In the genomic region with DNA sequence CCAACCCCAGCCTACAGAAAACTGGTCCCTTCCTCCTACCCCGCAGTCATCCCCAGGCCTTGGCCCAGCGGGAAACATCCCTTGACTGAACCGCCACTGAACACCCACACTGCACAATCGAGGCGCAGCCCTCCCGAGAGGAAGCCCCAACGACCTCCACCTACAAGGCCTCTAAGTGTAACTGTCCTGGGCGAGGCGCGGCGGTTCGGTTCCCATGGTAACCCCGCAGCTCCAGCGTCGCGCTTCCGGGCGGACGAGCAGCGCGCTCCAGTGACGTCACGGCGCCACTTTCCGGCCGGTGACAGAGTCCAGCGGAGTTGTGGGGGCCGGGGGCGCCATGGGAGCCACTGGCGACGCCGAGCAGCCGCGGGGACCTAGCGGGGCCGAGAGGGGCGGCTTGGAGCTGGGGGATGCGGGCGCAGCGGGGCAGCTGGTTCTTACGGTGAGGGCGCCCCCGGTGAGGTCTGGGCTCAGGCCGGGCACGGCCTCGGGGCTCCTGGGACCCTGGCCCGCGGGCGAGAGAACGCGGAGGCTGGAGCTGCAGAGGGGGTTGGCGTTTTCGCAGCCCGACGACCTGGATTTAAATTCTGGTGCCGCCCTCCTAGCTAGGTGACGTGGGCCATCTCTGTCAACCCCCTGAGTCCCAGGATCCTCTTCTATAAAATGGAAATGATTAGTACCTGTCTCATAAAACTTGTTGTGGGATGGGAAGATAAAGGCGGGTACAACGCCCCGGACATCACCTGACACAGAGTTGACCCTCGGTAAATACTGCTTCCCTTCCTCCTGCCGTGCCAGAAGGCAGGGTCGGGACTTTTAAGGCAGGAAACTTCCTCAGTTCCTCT, we compare ENCODE assay signal across 2 cellular contexts.
A peak's percentile ranks its signal among the peaks of the same experiment; 100 is the strongest.
TF ChIP-seq lines count a peak whose summit lies in the region.

A gene with protein sequence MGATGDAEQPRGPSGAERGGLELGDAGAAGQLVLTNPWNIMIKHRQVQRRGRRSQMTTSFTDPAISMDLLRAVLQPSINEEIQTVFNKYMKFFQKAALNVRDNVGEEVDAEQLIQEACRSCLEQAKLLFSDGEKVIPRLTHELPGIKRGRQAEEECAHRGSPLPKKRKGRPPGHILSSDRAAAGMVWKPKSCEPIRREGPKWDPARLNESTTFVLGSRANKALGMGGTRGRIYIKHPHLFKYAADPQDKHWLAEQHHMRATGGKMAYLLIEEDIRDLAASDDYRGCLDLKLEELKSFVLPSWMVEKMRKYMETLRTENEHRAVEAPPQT (plus strand): TSS at position 287 of the 845 bp plus-strand sequence. CDS start 51 bp downstream, at position 338.
A gene (minus strand): TSS at position 216 of the 845 bp plus-strand sequence. CDS start 1,908 bp downstream, outside the sequence.

TF ChIP-seq in A549, 52 proteins besides CTCF, POLR2A, EP300 and RAD21 (continued from another document and continues in another):
- TF ChIP-seq, protein P1, sequence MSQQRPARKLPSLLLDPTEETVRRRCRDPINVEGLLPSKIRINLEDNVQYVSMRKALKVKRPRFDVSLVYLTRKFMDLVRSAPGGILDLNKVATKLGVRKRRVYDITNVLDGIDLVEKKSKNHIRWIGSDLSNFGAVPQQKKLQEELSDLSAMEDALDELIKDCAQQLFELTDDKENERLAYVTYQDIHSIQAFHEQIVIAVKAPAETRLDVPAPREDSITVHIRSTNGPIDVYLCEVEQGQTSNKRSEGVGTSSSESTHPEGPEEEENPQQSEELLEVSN (IDR thresholded peaks at IDR 0.05; ENCODE audit: borderline replicate concordance, low read depth): no peak
- no peak for TF ChIP-seq SREBF2 (IDR thresholded peaks at IDR 0.05)
- no peak for TF ChIP-seq ZFP36 (IDR thresholded peaks at IDR 0.05; ENCODE audit: borderline replicate concordance, partially characterized antibody)
- no peak for TF ChIP-seq RCOR1 (IDR thresholded peaks at IDR 0.05; ENCODE audit: low read depth, low read length)
- no peak for TF ChIP-seq HOXB13 (CRISPR knock-in tag; IDR thresholded peaks at IDR 0.05; ENCODE audit: low read depth)
- TF ChIP-seq CBX2 (IDR thresholded peaks at IDR 0.05; ENCODE audit: borderline replicate concordance, low read depth): no peak
- TF ChIP-seq RFX5 (IDR thresholded peaks at IDR 0.05): peak; percentile 63; the same call in 1 of the 2 replicates
- TF ChIP-seq ESRRA (IDR thresholded peaks at IDR 0.05; ENCODE audit: borderline replicate concordance, low read length): no peak
- no peak for TF ChIP-seq FOXS1 (CRISPR knock-in tag; IDR thresholded peaks at IDR 0.05)
- no peak for TF ChIP-seq ZNF302 (CRISPR knock-in tag; IDR thresholded peaks at IDR 0.05)
- TF ChIP-seq, protein P2, sequence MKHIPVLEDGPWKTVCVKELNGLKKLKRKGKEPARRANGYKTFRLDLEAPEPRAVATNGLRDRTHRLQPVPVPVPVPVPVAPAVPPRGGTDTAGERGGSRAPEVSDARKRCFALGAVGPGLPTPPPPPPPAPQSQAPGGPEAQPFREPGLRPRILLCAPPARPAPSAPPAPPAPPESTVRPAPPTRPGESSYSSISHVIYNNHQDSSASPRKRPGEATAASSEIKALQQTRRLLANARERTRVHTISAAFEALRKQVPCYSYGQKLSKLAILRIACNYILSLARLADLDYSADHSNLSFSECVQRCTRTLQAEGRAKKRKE (CRISPR knock-in tag; IDR thresholded peaks at IDR 0.05; ENCODE audit: low read depth): no peak
- TF ChIP-seq MAFK (IDR thresholded peaks at IDR 0.05; ENCODE audit: partially characterized antibody): no peak
- TF ChIP-seq HEYL (CRISPR knock-in tag; IDR thresholded peaks at IDR 0.05): no peak
- TF ChIP-seq CEBPB (IDR thresholded peaks at IDR 0.05): no peak
- no peak for TF ChIP-seq CBX8 (IDR thresholded peaks at IDR 0.05)
- TF ChIP-seq, protein P3, sequence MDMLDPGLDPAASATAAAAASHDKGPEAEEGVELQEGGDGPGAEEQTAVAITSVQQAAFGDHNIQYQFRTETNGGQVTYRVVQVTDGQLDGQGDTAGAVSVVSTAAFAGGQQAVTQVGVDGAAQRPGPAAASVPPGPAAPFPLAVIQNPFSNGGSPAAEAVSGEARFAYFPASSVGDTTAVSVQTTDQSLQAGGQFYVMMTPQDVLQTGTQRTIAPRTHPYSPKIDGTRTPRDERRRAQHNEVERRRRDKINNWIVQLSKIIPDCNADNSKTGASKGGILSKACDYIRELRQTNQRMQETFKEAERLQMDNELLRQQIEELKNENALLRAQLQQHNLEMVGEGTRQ (IDR thresholded peaks at IDR 0.05): no peak
- TF ChIP-seq, protein P4, sequence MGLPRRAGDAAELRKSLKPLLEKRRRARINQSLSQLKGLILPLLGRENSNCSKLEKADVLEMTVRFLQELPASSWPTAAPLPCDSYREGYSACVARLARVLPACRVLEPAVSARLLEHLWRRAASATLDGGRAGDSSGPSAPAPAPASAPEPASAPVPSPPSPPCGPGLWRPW (IDR thresholded peaks at IDR 0.05): no peak
- no peak for TF ChIP-seq ZC3H11A (IDR thresholded peaks at IDR 0.05)
- TF ChIP-seq JUNB (IDR thresholded peaks at IDR 0.05): no peak
- TF ChIP-seq NPAS2 (CRISPR knock-in tag; IDR thresholded peaks at IDR 0.05; ENCODE audit: borderline replicate concordance): no peak
- no peak for TF ChIP-seq MYC (IDR thresholded peaks at IDR 0.05; ENCODE audit: borderline replicate concordance, low read length)
- no peak for TF ChIP-seq MAZ (IDR thresholded peaks at IDR 0.05; ENCODE audit: borderline replicate concordance, low read depth, low read length)
- TF ChIP-seq, protein P5, sequence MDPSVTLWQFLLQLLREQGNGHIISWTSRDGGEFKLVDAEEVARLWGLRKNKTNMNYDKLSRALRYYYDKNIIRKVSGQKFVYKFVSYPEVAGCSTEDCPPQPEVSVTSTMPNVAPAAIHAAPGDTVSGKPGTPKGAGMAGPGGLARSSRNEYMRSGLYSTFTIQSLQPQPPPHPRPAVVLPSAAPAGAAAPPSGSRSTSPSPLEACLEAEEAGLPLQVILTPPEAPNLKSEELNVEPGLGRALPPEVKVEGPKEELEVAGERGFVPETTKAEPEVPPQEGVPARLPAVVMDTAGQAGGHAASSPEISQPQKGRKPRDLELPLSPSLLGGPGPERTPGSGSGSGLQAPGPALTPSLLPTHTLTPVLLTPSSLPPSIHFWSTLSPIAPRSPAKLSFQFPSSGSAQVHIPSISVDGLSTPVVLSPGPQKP (IDR thresholded peaks at IDR 0.05; ENCODE audit: low read depth, low read length): no peak
- TF ChIP-seq JUN (IDR thresholded peaks at IDR 0.05): peak in 1 of 2 experiments; percentile 79; a peak in 2 of 5 replicates
- TF ChIP-seq, protein P6, sequence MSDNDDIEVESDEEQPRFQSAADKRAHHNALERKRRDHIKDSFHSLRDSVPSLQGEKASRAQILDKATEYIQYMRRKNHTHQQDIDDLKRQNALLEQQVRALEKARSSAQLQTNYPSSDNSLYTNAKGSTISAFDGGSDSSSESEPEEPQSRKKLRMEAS (IDR thresholded peaks at IDR 0.05): peak; percentile 61
- peak; percentile 63 for TF ChIP-seq KDM5A (IDR thresholded peaks at IDR 0.05)
- TF ChIP-seq POLR2AphosphoS2 (conservative IDR thresholded peaks at IDR 0.05; ENCODE audit: low read length): no peak
- no peak for TF ChIP-seq SMC3 (IDR thresholded peaks at IDR 0.05)
- no peak for TF ChIP-seq RNF2 (IDR thresholded peaks at IDR 0.05; ENCODE audit: borderline replicate concordance, low read depth)
- TF ChIP-seq EHMT2 (IDR thresholded peaks at IDR 0.05; ENCODE audit: low read depth): no peak
- TF ChIP-seq, protein P7, sequence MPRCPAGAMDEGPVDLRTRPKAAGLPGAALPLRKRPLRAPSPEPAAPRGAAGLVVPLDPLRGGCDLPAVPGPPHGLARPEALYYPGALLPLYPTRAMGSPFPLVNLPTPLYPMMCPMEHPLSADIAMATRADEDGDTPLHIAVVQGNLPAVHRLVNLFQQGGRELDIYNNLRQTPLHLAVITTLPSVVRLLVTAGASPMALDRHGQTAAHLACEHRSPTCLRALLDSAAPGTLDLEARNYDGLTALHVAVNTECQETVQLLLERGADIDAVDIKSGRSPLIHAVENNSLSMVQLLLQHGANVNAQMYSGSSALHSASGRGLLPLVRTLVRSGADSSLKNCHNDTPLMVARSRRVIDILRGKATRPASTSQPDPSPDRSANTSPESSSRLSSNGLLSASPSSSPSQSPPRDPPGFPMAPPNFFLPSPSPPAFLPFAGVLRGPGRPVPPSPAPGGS (IDR thresholded peaks at IDR 0.05): no peak
- TF ChIP-seq GATA3 (IDR thresholded peaks at IDR 0.05; ENCODE audit: borderline replicate concordance): 0 out of 2 replicates have a peak, but pooled peaks have one; percentile 2

TF ChIP-seq in WTC11, 78 proteins besides CTCF, POLR2A, EP300 and RAD21 (continued from another document and continues in another):
- peak; percentile 95 for TF ChIP-seq FOXK1 (CRISPR knock-in tag; IDR thresholded peaks at IDR 0.05)
- 0 out of 2 replicates have a peak, but pooled peaks have one; percentile 68 for TF ChIP-seq ETV6 (CRISPR knock-in tag; IDR thresholded peaks at IDR 0.05)
- TF ChIP-seq ELF4 (CRISPR knock-in tag; IDR thresholded peaks at IDR 0.05; ENCODE audit: low read depth): no peak
- TF ChIP-seq FOXP1 (CRISPR knock-in tag; IDR thresholded peaks at IDR 0.05; ENCODE audit: borderline replicate concordance): peak; percentile 75; the same call in 1 of the 2 replicates
- no peak for TF ChIP-seq ZNF396 (CRISPR knock-in tag; IDR thresholded peaks at IDR 0.05; ENCODE audit: borderline replicate concordance)
- TF ChIP-seq, protein P8, sequence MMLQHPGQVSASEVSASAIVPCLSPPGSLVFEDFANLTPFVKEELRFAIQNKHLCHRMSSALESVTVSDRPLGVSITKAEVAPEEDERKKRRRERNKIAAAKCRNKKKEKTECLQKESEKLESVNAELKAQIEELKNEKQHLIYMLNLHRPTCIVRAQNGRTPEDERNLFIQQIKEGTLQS (CRISPR knock-in tag; conservative IDR thresholded peaks at IDR 0.05): no peak
- no peak for TF ChIP-seq TP53 (CRISPR knock-in tag; IDR thresholded peaks at IDR 0.05)
- no peak for TF ChIP-seq RELA (CRISPR knock-in tag; IDR thresholded peaks at IDR 0.05; ENCODE audit: borderline replicate concordance)
- no peak for TF ChIP-seq ZNF317 (CRISPR knock-in tag; IDR thresholded peaks at IDR 0.05; ENCODE audit: borderline replicate concordance, low read depth)
- TF ChIP-seq, protein P9, sequence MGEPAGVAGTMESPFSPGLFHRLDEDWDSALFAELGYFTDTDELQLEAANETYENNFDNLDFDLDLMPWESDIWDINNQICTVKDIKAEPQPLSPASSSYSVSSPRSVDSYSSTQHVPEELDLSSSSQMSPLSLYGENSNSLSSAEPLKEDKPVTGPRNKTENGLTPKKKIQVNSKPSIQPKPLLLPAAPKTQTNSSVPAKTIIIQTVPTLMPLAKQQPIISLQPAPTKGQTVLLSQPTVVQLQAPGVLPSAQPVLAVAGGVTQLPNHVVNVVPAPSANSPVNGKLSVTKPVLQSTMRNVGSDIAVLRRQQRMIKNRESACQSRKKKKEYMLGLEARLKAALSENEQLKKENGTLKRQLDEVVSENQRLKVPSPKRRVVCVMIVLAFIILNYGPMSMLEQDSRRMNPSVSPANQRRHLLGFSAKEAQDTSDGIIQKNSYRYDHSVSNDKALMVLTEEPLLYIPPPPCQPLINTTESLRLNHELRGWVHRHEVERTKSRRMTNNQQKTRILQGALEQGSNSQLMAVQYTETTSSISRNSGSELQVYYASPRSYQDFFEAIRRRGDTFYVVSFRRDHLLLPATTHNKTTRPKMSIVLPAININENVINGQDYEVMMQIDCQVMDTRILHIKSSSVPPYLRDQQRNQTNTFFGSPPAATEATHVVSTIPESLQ (CRISPR knock-in tag; IDR thresholded peaks at IDR 0.05): no peak
- no peak for TF ChIP-seq SMAD3 (CRISPR knock-in tag; IDR thresholded peaks at IDR 0.05; ENCODE audit: borderline replicate concordance)
- TF ChIP-seq CREB1 (CRISPR knock-in tag; IDR thresholded peaks at IDR 0.05): peak; percentile 86
- no peak for TF ChIP-seq KAT7 (CRISPR knock-in tag; IDR thresholded peaks at IDR 0.05; ENCODE audit: borderline replicate concordance)
- TF ChIP-seq, protein P10, sequence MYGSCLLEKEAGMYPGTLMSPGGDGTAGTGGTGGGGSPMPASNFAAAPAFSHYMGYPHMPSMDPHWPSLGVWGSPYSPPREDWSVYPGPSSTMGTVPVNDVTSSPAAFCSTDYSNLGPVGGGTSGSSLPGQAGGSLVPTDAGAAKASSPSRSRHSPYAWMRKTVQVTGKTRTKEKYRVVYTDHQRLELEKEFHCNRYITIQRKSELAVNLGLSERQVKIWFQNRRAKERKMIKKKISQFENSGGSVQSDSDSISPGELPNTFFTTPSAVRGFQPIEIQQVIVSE (CRISPR knock-in tag; IDR thresholded peaks at IDR 0.05; ENCODE audit: borderline replicate concordance): no peak
- TF ChIP-seq, protein P11, sequence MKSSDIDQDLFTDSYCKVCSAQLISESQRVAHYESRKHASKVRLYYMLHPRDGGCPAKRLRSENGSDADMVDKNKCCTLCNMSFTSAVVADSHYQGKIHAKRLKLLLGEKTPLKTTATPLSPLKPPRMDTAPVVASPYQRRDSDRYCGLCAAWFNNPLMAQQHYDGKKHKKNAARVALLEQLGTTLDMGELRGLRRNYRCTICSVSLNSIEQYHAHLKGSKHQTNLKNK (CRISPR knock-in tag; IDR thresholded peaks at IDR 0.05): no peak
- no peak for TF ChIP-seq FOXJ3 (CRISPR knock-in tag; IDR thresholded peaks at IDR 0.05; ENCODE audit: borderline replicate concordance)
- TF ChIP-seq, protein P3 (CRISPR knock-in tag; IDR thresholded peaks at IDR 0.05): peak; percentile 36; the same call in 1 of the 2 replicates
- TF ChIP-seq, protein P12, sequence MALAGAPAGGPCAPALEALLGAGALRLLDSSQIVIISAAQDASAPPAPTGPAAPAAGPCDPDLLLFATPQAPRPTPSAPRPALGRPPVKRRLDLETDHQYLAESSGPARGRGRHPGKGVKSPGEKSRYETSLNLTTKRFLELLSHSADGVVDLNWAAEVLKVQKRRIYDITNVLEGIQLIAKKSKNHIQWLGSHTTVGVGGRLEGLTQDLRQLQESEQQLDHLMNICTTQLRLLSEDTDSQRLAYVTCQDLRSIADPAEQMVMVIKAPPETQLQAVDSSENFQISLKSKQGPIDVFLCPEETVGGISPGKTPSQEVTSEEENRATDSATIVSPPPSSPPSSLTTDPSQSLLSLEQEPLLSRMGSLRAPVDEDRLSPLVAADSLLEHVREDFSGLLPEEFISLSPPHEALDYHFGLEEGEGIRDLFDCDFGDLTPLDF (CRISPR knock-in tag; IDR thresholded peaks at IDR 0.05): no peak
- no peak for TF ChIP-seq JAZF1 (CRISPR knock-in tag; IDR thresholded peaks at IDR 0.05)
- TF ChIP-seq NFATC4 (CRISPR knock-in tag; IDR thresholded peaks at IDR 0.05): no peak
- TF ChIP-seq PRRX2 (CRISPR knock-in tag; IDR thresholded peaks at IDR 0.05): no peak
- TF ChIP-seq, protein P13, sequence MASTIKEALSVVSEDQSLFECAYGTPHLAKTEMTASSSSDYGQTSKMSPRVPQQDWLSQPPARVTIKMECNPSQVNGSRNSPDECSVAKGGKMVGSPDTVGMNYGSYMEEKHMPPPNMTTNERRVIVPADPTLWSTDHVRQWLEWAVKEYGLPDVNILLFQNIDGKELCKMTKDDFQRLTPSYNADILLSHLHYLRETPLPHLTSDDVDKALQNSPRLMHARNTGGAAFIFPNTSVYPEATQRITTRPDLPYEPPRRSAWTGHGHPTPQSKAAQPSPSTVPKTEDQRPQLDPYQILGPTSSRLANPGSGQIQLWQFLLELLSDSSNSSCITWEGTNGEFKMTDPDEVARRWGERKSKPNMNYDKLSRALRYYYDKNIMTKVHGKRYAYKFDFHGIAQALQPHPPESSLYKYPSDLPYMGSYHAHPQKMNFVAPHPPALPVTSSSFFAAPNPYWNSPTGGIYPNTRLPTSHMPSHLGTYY (CRISPR knock-in tag; IDR thresholded peaks at IDR 0.05): no peak
- TF ChIP-seq NFYB (CRISPR knock-in tag; conservative IDR thresholded peaks at IDR 0.05; ENCODE audit: low read depth): no peak
- TF ChIP-seq GRHL2 (CRISPR knock-in tag; IDR thresholded peaks at IDR 0.05; ENCODE audit: insufficient replicate concordance, severe bottlenecking): no peak
- TF ChIP-seq TEAD1 (CRISPR knock-in tag; IDR thresholded peaks at IDR 0.05): peak; percentile 54; the same call in 1 of the 2 replicates
- TF ChIP-seq IRF2 (CRISPR knock-in tag; IDR thresholded peaks at IDR 0.05; ENCODE audit: borderline replicate concordance, low read depth): no peak
